In the genomic region with DNA sequence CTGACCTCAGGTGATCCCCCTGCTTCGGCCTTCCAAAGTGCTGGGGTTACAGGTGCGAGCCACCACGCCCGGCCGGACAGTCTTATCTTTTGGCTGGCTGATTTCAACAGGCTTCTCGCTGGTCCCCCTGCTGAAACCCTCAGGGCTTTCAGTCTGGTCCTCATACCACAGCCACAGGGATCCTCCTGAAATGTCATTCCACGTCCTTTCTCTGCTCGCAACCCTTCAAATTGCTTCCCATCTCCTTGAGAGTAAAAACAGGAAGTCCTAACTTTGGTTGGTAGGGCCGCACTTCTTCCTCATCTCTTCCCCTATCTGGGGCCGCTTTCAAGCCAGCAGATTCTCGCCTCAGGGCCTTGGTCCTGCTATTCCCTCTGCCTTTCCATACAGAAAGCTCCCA, we compare ENCODE assay signal across 13 cellular contexts. TPM values are rescaled to one million over a fixed set of nuclear protein-coding genes. Genes with fewer than 3 reads are reported as not detected.
DNase-seq lines count a peak whose midpoint lies in the region; ATAC-seq and TF ChIP-seq lines count a peak whose summit lies in the region.
"Had no signal": no experiment of that assay in that cellular context is flagged by ENCODE, and none has a peak within 500 bp of the region (broad histone marks: within the 10 kb centered on the region; RNA-seq: fewer than 3 reads in every experiment).

No MANE protein-coding gene starts in this region.

- peaks cover 0 to 15% of the 10 kb centered on the region in 2 donors for H3K36me3 Mint-ChIP-seq in CD4-positive, alpha-beta memory T cell
- H3K36me3 Mint-ChIP-seq in activated CD8-positive, alpha-beta T cell treated with anti-CD3 and anti-CD28 coated beads, Interleukin-2, amount 10 ng/mL, durations not matched to agents 7 days and 5 days (ENCODE audit: low read depth) = peaks cover 24% of the 10 kb centered on the region
- H3K36me3 Mint-ChIP-seq in nephron (ENCODE audit: low read depth) = peaks cover 4% of the 10 kb centered on the region

- no peak overlapping the region for H3K4me3 ChIP-seq in CD4-positive, alpha-beta memory T cell (ENCODE audit: low read length in 2 of 2)
- H3K4me3 ChIP-seq in GM23248 (no peak overlapping the region), uterus (no peak overlapping the region)

- peak overlapping the region in 6 of 8 donors; percentile 31 to 73 (median 48) for H3K4me3 Mint-ChIP-seq in CD4-positive, alpha-beta memory T cell
- H3K4me3 Mint-ChIP-seq in activated CD8-positive, alpha-beta T cell treated with anti-CD3 and anti-CD28 coated beads, Interleukin-2, amount 10 ng/mL, durations not matched to agents 7 days and 5 days = peak overlapping the region; percentile 2
- peak overlapping the region; percentile 59 to 92 (median 90) for H3K4me3 Mint-ChIP-seq in nephron

- H3K9ac ChIP-seq in GM23248 = no peak overlapping the region

- TF ChIP-seq POLR2A in uterus (IDR thresholded peaks at IDR 0.05) = no peak

- no peak for ATAC-seq in activated CD8-positive, alpha-beta T cell treated with anti-CD3 and anti-CD28 coated beads, Interleukin-2, amount 10 ng/mL, durations not matched to agents 7 days and 5 days

- H3K4me2 ChIP-seq in GM23248 (ENCODE audit: unreplicated experiment) = no peak overlapping the region

- 96 to 97% methylated on average over 11 of the region's 11 CpGs for WGBS in GM23248 (ENCODE audit: low coverage in 1 of 2, low lambda C conversion rate in 2 of 2, missing lambda C conversion rate in 2 of 2), 2 experiments

- H3K4me1 Mint-ChIP-seq in CD4-positive, alpha-beta memory T cell = peaks cover 15 to 44% (median 26%) of the 10 kb centered on the region in 4 donors
- peaks cover 30% of the 10 kb centered on the region for H3K4me1 Mint-ChIP-seq in activated CD8-positive, alpha-beta T cell treated with anti-CD3 and anti-CD28 coated beads, Interleukin-2, amount 10 ng/mL, durations not matched to agents 7 days and 5 days (ENCODE audit: low read depth)
- peaks cover 22% of the 10 kb centered on the region for H3K4me1 Mint-ChIP-seq in nephron

- H3K27me3 ChIP-seq in CD4-positive, alpha-beta memory T cell (ENCODE audit: insufficient read depth, low read length) = no peaks in the 10 kb centered on the region
- H3K27me3 ChIP-seq in GM23248 (replicated peaks; ENCODE audit: insufficient read depth) = no peaks in the 10 kb centered on the region
- H3K27me3 ChIP-seq in uterus = no peaks in the 10 kb centered on the region
- H3K27me3 ChIP-seq: suprapubic skin had no signal

- peaks cover 0 to 3% (median 0%) of the 10 kb centered on the region in 8 donors for H3K9me3 Mint-ChIP-seq in CD4-positive, alpha-beta memory T cell
- no peaks in the 10 kb centered on the region for H3K9me3 Mint-ChIP-seq in activated CD8-positive, alpha-beta T cell treated with anti-CD3 and anti-CD28 coated beads, Interleukin-2, amount 10 ng/mL, durations not matched to agents 7 days and 5 days (ENCODE audit: insufficient read depth)
- H3K9me3 Mint-ChIP-seq in nephron = no peaks in the 10 kb centered on the region

- H3K27me3 Mint-ChIP-seq in CD4-positive, alpha-beta memory T cell = no peaks in the 10 kb centered on the region
- no peaks in the 10 kb centered on the region for H3K27me3 Mint-ChIP-seq in activated CD8-positive, alpha-beta T cell treated with anti-CD3 and anti-CD28 coated beads, Interleukin-2, amount 10 ng/mL, durations not matched to agents 7 days and 5 days (ENCODE audit: low read depth)
- H3K27me3 Mint-ChIP-seq in nephron (ENCODE audit: low read depth) = peaks cover 14% of the 10 kb centered on the region

- in situ Hi-C loops in GM23248 (cut with MboI) = loop anchor here (10.0 kb wide), 1 partner anchor 94 kb away; no protein-coding TSS in a partner anchor

- 0 out of 2 replicates have a peak, but pooled peaks cover 19% of the 10 kb centered on the region for H3F3A ChIP-seq in GM23248 (ENCODE audit: insufficient read depth)

- H3K79me2 ChIP-seq in GM23248 (ENCODE audit: insufficient read depth) = peaks cover 33% of the 10 kb centered on the region

- no peaks in the 10 kb centered on the region for H3K36me3 ChIP-seq in CD4-positive, alpha-beta memory T cell (ENCODE audit: insufficient read depth, low read length)
- no peaks in the 10 kb centered on the region for H3K36me3 ChIP-seq in GM23248 (ENCODE audit: low read depth)
- no peaks in the 10 kb centered on the region for H3K36me3 ChIP-seq in uterus
- H3K36me3 ChIP-seq: suprapubic skin had no signal

- POLR2A ChIA-PET in CD4-positive, alpha-beta memory T cell (lab: Charles Lee; ENCODE audit: partially characterized antibody) = interaction anchor here (3.9 to 5.2 kb wide), 4 partner anchors 14 to 86 kb away, joined by 17 to 89 read pairs (median 61); no protein-coding TSS in a partner anchor
- POLR2A ChIA-PET in activated CD8-positive, alpha-beta T cell treated with anti-CD3 and anti-CD28 coated beads, Interleukin-2, amount 10 ng/mL, durations not matched to agents 7 days and 5 days (lab: Charles Lee) = interaction anchor here (1.1 to 4.8 kb wide), 2 partner anchors 52 to 65 kb away, joined by 3 to 108 read pairs; no protein-coding TSS in a partner anchor
- POLR2A ChIA-PET in HEK293T (lab: Yijun Ruan, JAX) (no interaction called here), RWPE1 (lab: Yijun Ruan, JAX; ENCODE audit: low non-redundant PET) (no interaction called here)

- peak overlapping the region in 3 of 7 donors; percentile 7 to 92 (median 8) for H3K27ac Mint-ChIP-seq in CD4-positive, alpha-beta memory T cell
- H3K27ac Mint-ChIP-seq in activated CD8-positive, alpha-beta T cell treated with anti-CD3 and anti-CD28 coated beads, Interleukin-2, amount 10 ng/mL, durations not matched to agents 7 days and 5 days = no peak overlapping the region
- H3K27ac Mint-ChIP-seq in nephron = peak overlapping the region in 2 of 3 experiments; percentile 33 to 65

- intact Hi-C loops in CD4-positive, alpha-beta memory T cell (cut with micrococcal nuclease) = loop anchor here (5.0 to 10.0 kb wide), 3 partner anchors 51 to 484 kb away; partner anchors contain the start of genes SP100 and SP140
- intact Hi-C loops in uterus (cut with DNase I; ENCODE audit: low total_unique reads) = loop anchor here (10.0 kb wide), 1 partner anchor 84 kb away; no protein-coding TSS in a partner anchor

- H2AFZ ChIP-seq in GM23248 = no peak overlapping the region

- H3K4me1 ChIP-seq in CD4-positive, alpha-beta memory T cell (ENCODE audit: insufficient read depth, low read length) = peaks cover 23% of the 10 kb centered on the region
- peaks cover 17% of the 10 kb centered on the region for H3K4me1 ChIP-seq in GM23248 (ENCODE audit: insufficient read depth)
- peaks cover 5 to 7% of the 10 kb centered on the region in 2 donors for H3K4me1 ChIP-seq in uterus

- no peaks in the 10 kb centered on the region for H3K9me3 ChIP-seq in CD4-positive, alpha-beta memory T cell (ENCODE audit: control insufficient read depth in 1 of 2, low read length in 2 of 2)
- H3K9me3 ChIP-seq in GM23248 (ENCODE audit: low read depth) (no peaks in the 10 kb centered on the region), uterus (no peaks in the 10 kb centered on the region)
- H3K9me3 ChIP-seq: suprapubic skin had no signal

- peaks cover 10% of the 10 kb centered on the region for H4K20me1 ChIP-seq in GM23248 (ENCODE audit: insufficient read depth)

- no peaks in the 10 kb centered on the region for H3K9me2 ChIP-seq in GM23248 (ENCODE audit: insufficient read depth)

- CTCF ChIA-PET in CD4-positive, alpha-beta memory T cell (lab: Charles Lee; ENCODE audit: partially characterized antibody) = interaction anchor here (1.7 to 2.0 kb wide), 2 partner anchors 11 to 87 kb away, joined by 7 to 8 read pairs; no protein-coding TSS in a partner anchor
- CTCF ChIA-PET in activated CD8-positive, alpha-beta T cell treated with anti-CD3 and anti-CD28 coated beads, Interleukin-2, amount 10 ng/mL, durations not matched to agents 7 days and 5 days (lab: Charles Lee) = interaction anchor here (1.3 to 4.3 kb wide), 3 partner anchors 9 to 86 kb away, joined by 3 to 53 read pairs (median 4); no protein-coding TSS in a partner anchor
- CTCF ChIA-PET in HEK293T (lab: Yijun Ruan, JAX) = interaction anchor here (0.8 kb wide), 1 partner anchor 30 kb away, joined by 3 read pairs; no protein-coding TSS in a partner anchor
- CTCF ChIA-PET in RWPE1 (lab: Yijun Ruan, JAX) = no interaction called here

- H3K27ac ChIP-seq in CD4-positive, alpha-beta memory T cell (ENCODE audit: low read depth, low read length) = no peak overlapping the region
- no peak overlapping the region for H3K27ac ChIP-seq in GM23248
- no peak overlapping the region for H3K27ac ChIP-seq in RWPE1
- H3K27ac ChIP-seq in uterus = no peak overlapping the region
- H3K27ac ChIP-seq: suprapubic skin, WERI-Rb-1 had no signal

- TF ChIP-seq CTCF in nephron (IDR thresholded peaks at IDR 0.05; ENCODE audit: unreplicated experiment in 3 of 3) (no peak), RWPE1 (conservative IDR thresholded peaks at IDR 0.05; ENCODE audit: low read depth) (no peak), uterus (IDR thresholded peaks at IDR 0.05) (no peak)

- DNase-seq in CD4-positive, alpha-beta memory T cell = no peak
- DNase-seq in Kasumi-1 (lab: John Stamatoyannopoulos, UW) (peak; percentile 31 to 41), GM23248 (no peak), HEK293T (ENCODE audit: extremely low spot score) (no peak), RWPE1 (ENCODE audit: low spot score) (no peak), uterus (no peak)
- DNase-seq in activated CD8-positive, alpha-beta T cell treated with anti-CD3 and anti-CD28 coated beads, Interleukin-2, amount 10 ng/mL, durations not matched to agents 7 days and 5 days = no peak
- DNase-seq: dermis blood vessel endothelial cell; NCI-H1930; stimulated activated CD4-positive, alpha-beta T cell treated with anti-CD3 and anti-CD28 coated beads, Interleukin-4, amount 100 ng/mL, for 4 hours; WERI-Rb-1 had no signal

TF ChIP-seq in HEK293T, 16 proteins besides CTCF, POLR2A, EP300 and RAD21 (continues in another document):
- TF ChIP-seq SP1 (IDR thresholded peaks at IDR 0.05) (no peak), ELF4 (IDR thresholded peaks at IDR 0.05) (no peak), ARNT (IDR thresholded peaks at IDR 0.05) (no peak), LEF1 (IDR thresholded peaks at IDR 0.05; ENCODE audit: borderline replicate concordance) (no peak), FOXM1 (IDR thresholded peaks at IDR 0.05; ENCODE audit: borderline replicate concordance) (no peak), L3MBTL2 (conservative IDR thresholded peaks at IDR 0.05) (no peak), NFRKB (IDR thresholded peaks at IDR 0.05) (no peak)

RNA-seq across cellular contexts. Expression of gene CAB39, which starts 1.4 kb away (rescaled TPM):
- 100 to 1,000 TPM; 112 to 115 TPM for total RNA-seq in CD4-positive, alpha-beta memory T cell
- 10 to 100 TPM; 80.8 to 88.5 TPM for polyA plus RNA-seq in CD4-positive, alpha-beta memory T cell
- total RNA-seq in activated CD8-positive, alpha-beta T cell treated with anti-CD3 and anti-CD28 coated beads, Interleukin-2, amount 10 ng/mL, durations not matched to agents 7 days and 5 days = 100 to 1,000 TPM; 175 to 178 TPM
- total RNA-seq in GM23248 (2014; rRNA removed; shearing (Covaris generic)) = 49.1 and 52.1 TPM in 2 replicates
- 22.7 and 23.1 TPM in 2 replicates for polyA plus RNA-seq in GM23248 (2016; fragmentation: Nextera tagmentation; extraction: Ambion mirVana)
- 100 to 1,000 TPM in 1 of 4 donors, 10 to 100 TPM in 3; 33.6 to 121 (median 78.0) TPM for total RNA-seq in uterus

Comparison
In these comparisons a context has a peak if more than half of its experiments do, and no peak if none do; other contexts are left out.
1. DNase-seq: peak in Kasumi-1 (2 of 2); none in CD4-positive, alpha-beta memory T cell (0 of 5), activated CD8-positive, alpha-beta T cell treated with anti-CD3 and anti-CD28 coated beads, Interleukin-2, amount 10 ng/mL, durations not matched to agents 7 days and 5 days (single experiment), GM23248 (single experiment), HEK293T (single experiment), RWPE1 (single experiment) and uterus (0 of 2).
2. H3K4me3 Mint-ChIP-seq: peak in every context shown above with its lines; median percentile 90 in nephron; 48 in CD4-positive, alpha-beta memory T cell; 2 in activated CD8-positive, alpha-beta T cell treated with anti-CD3 and anti-CD28 coated beads, Interleukin-2, amount 10 ng/mL, durations not matched to agents 7 days and 5 days.
3. POLR2A ChIA-PET loops: an anchor here in CD4-positive, alpha-beta memory T cell (3.9 to 5.2 kb wide) and activated CD8-positive, alpha-beta T cell treated with anti-CD3 and anti-CD28 coated beads, Interleukin-2, amount 10 ng/mL, durations not matched to agents 7 days and 5 days (1.1 to 4.8 kb wide); none called in HEK293T and RWPE1.